Comparison of ENCODE assay signal across 8 cellular contexts in the genomic region with DNA sequence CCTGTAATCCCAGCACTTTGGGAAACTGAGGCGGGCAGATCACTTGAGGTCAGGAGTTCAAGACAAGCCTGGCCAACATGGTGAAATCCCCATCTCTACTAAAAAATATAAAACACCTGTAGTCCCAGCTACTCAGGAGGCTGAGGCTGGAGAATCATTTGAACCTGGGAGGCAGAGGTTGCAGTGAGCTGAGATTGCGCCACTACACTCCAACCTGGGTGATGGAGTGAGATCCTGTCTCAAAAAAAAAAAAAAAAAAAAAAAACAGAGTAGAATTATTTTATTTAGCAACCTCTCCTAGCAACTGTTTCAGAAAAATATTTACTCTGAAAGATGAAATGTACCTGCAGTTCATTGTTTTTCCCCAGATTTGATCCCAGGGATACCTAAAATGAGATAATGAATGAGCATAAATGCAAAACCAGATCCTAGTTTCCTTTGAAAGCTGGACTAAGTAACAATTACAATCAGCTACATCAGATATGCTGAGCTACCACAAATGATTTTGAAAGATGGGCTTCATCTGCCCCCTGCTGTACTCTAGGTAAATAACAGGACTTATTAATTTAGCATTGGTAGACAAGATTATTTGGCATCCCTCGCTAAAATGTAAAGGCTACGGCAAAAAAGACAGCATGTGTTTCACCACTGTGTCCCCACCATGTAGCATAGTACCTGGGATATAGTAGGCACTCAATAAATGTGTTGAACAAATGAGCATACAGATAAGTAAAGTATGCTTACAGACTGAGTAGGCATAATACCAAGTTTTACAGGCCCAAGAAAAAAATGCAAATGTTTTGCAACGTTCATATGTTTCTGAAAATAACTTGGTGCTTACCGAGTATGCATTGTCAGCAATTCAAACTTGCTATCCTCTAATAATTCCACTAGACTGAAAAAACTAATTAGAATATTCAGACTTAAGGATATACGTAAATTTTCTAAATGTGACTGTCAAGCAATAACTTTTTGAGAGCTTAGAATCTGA.
DNase-seq lines count a peak whose midpoint lies in the region; ATAC-seq, FAIRE-seq and TF ChIP-seq lines count a peak whose summit lies in the region.

No MANE protein-coding gene starts in this region.

- no TSS peak for BruUV-seq in HepG2 (replicated peaks; lab: Mats Ljungman, UMichigan)

- H3K79me2 ChIP-seq in HepG2 (ENCODE audit: insufficient read depth, low read length) = no peaks in the 10 kb centered on the region

- H3K36me3 ChIP-seq in HepG2 (replicated peaks in 1 of 2; ENCODE audit: control insufficient read depth in 1 of 2, insufficient read depth in 2 of 2, low read length in 2 of 2) (no peaks in the 10 kb centered on the region), upper lobe of right lung (no peaks in the 10 kb centered on the region)

- H3K9me3 ChIP-seq in HepG2 (ENCODE audit: low read length) (no peaks in the 10 kb centered on the region), upper lobe of right lung (no peaks in the 10 kb centered on the region)

- H3K27me3 ChIP-seq in HepG2 (ENCODE audit: control insufficient read depth in 1 of 2, insufficient read depth in 2 of 2, low read length in 2 of 2) = peaks cover 0 to 4% of the 10 kb centered on the region in 2 experiments; a peak in 3 of 5 replicates
- no peaks in the 10 kb centered on the region for H3K27me3 ChIP-seq in upper lobe of right lung

- peak; percentile 12 for FAIRE-seq in HepG2 (lab: Jason Lieb, UNC)

- intact Hi-C loops in HepG2 (cut with micrococcal nuclease; ENCODE audit: unreplicated experiment) (loop anchor here (1.0 to 5.0 kb wide), 7 partner anchors 159 to 878 kb away; no protein-coding TSS in a partner anchor), upper lobe of right lung (cut with DNase I) (loop anchor here (10.0 kb wide), 1 partner anchor 290 kb away; no protein-coding TSS in a partner anchor)

- H3K9ac ChIP-seq in HepG2 (ENCODE audit: insufficient read depth, low read depth, low read length) = no peak overlapping the region

- POLR2A ChIA-PET in HepG2 (lab: Yijun Ruan, JAX) = no interaction called here

- no peak for TF ChIP-seq POLR2A in HepG2 (IDR thresholded peaks at IDR 0.05; ENCODE audit: insufficient read depth in 1 of 2, low read depth in 2 of 2, low read length in 2 of 2)

- in situ Hi-C loops in HepG2 (cut with HindIII; ENCODE audit: extremely low pct_ligation_motif_present, low pct_unique_long_range_greater_than_20kb) = loop anchor here (5.0 kb wide), 1 partner anchor 377 kb away; no protein-coding TSS in a partner anchor

- TF ChIP-seq EP300 in HepG2 (IDR thresholded peaks at IDR 0.05; ENCODE audit: low read depth in 2 of 2, low read length in 2 of 2) (no peak), HepG2 (CRISPR knock-in tag; IDR thresholded peaks at IDR 0.05; ENCODE audit: borderline replicate concordance) (no peak)

- H3K27ac ChIP-seq in HepG2 (ENCODE audit: extremely low read length, insufficient read depth, low read length) (no peak overlapping the region), upper lobe of right lung (no peak overlapping the region)

- H3K4me1 ChIP-seq in HepG2 (ENCODE audit: insufficient read depth, low read length) = peaks cover 21% of the 10 kb centered on the region
- no peaks in the 10 kb centered on the region for H3K4me1 ChIP-seq in upper lobe of right lung

- WGBS in HepG2 (ENCODE audit: low lambda C conversion rate) = 24% methylated on average over 7 of the region's 7 CpGs

- TF ChIP-seq CTCF in HepG2 (CRISPR knock-in tag; IDR thresholded peaks at IDR 0.05) (peak; percentile 81), upper lobe of right lung (IDR thresholded peaks at IDR 0.05) (peak; percentile 64)

- peak; percentile 31 for DNase-seq in stimulated activated CD4-positive, alpha-beta T cell treated with anti-CD3 and anti-CD28 coated beads, Interleukin-15, amount 100 ng/mL, for 24 hours
- DNase-seq in stimulated activated CD4-positive, alpha-beta T cell treated with anti-CD3 and anti-CD28 coated beads, Interleukin-12 subunit alpha, Interleukin-12 subunit beta, amount 100 ng/mL, for 4 hours = no peak
- peak; percentile 78 for DNase-seq in M059J (ENCODE audit: low read depth)
- peak; percentile 68 for DNase-seq in RKO (ENCODE audit: low spot score)
- DNase-seq in cerebellum (ENCODE audit: low spot score) = peak; percentile 33
- peak; percentile 76 for DNase-seq in HepG2 (ENCODE audit: low spot score)
- no peak for DNase-seq in upper lobe of right lung

- H4K20me1 ChIP-seq in HepG2 (ENCODE audit: insufficient read depth, low read length) = no peaks in the 10 kb centered on the region

- H3K4me3 ChIP-seq in HepG2 (replicated peaks in 1 of 3; ENCODE audit: insufficient read depth in 1 of 3, low read depth in 2 of 3, low read length in 3 of 3) (no peak overlapping the region), upper lobe of right lung (no peak overlapping the region)

- CTCF ChIA-PET in HepG2 (lab: Yijun Ruan, JAX; ENCODE audit: low intra/inter-chr PET ratio, low total read pairs) = interaction anchor here (0.9 to 2.0 kb wide), 5 partner anchors 160 to 878 kb away, joined by 3 to 19 read pairs (median 5); no protein-coding TSS in a partner anchor

- ATAC-seq in HepG2 (peak; percentile 82), upper lobe of right lung (peak; percentile 95), GM19397 (IDR thresholded peaks at IDR 0.05; ENCODE audit: unreplicated experiment) (no peak)

- no peak overlapping the region for H3K4me2 ChIP-seq in HepG2 (ENCODE audit: low read depth, low read length)

- no peak overlapping the region for H2AFZ ChIP-seq in HepG2 (ENCODE audit: low read length)

- peak; percentile 74 for TF ChIP-seq RAD21 in HepG2 (CRISPR knock-in tag; IDR thresholded peaks at IDR 0.05)

TF ChIP-seq in HepG2, 621 proteins besides CTCF, POLR2A, EP300 and RAD21 (continues in another document):
- TF ChIP-seq NFE2L2 (IDR thresholded peaks at IDR 0.05; ENCODE audit: low read length) (0 out of 2 replicates have a peak, but pooled peaks have one; percentile 11), SRSF1 (optimal IDR thresholded peaks at IDR 0.05; ENCODE audit: low read depth, low read length) (no peak), ZNF180 (CRISPR knock-in tag; IDR thresholded peaks at IDR 0.05; ENCODE audit: borderline replicate concordance, low read depth) (no peak), SP2 (CRISPR knock-in tag; IDR thresholded peaks at IDR 0.05) (no peak), NFE2 (CRISPR knock-in tag; IDR thresholded peaks at IDR 0.05) (no peak), XRCC5 (optimal IDR thresholded peaks at IDR 0.05; ENCODE audit: low read length) (no peak), ZEB1 (IDR thresholded peaks at IDR 0.05; ENCODE audit: insufficient replicate concordance, low read depth) (no peak), MAFK (conservative IDR thresholded peaks at IDR 0.05 in 1 of 2, IDR thresholded peaks at IDR 0.05 in 1 of 2; ENCODE audit: low read length in 2 of 2) (peak; percentile 85 to 92), THYN1 (CRISPR knock-in tag; IDR thresholded peaks at IDR 0.05; ENCODE audit: borderline replicate concordance, low read depth) (no peak)
- TF ChIP-seq, protein P1, sequence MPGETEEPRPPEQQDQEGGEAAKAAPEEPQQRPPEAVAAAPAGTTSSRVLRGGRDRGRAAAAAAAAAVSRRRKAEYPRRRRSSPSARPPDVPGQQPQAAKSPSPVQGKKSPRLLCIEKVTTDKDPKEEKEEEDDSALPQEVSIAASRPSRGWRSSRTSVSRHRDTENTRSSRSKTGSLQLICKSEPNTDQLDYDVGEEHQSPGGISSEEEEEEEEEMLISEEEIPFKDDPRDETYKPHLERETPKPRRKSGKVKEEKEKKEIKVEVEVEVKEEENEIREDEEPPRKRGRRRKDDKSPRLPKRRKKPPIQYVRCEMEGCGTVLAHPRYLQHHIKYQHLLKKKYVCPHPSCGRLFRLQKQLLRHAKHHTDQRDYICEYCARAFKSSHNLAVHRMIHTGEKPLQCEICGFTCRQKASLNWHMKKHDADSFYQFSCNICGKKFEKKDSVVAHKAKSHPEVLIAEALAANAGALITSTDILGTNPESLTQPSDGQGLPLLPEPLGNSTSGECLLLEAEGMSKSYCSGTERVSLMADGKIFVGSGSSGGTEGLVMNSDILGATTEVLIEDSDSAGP (CRISPR knock-in tag; IDR thresholded peaks at IDR 0.05; ENCODE audit: borderline replicate concordance) = no peak
- TF ChIP-seq, protein P2, sequence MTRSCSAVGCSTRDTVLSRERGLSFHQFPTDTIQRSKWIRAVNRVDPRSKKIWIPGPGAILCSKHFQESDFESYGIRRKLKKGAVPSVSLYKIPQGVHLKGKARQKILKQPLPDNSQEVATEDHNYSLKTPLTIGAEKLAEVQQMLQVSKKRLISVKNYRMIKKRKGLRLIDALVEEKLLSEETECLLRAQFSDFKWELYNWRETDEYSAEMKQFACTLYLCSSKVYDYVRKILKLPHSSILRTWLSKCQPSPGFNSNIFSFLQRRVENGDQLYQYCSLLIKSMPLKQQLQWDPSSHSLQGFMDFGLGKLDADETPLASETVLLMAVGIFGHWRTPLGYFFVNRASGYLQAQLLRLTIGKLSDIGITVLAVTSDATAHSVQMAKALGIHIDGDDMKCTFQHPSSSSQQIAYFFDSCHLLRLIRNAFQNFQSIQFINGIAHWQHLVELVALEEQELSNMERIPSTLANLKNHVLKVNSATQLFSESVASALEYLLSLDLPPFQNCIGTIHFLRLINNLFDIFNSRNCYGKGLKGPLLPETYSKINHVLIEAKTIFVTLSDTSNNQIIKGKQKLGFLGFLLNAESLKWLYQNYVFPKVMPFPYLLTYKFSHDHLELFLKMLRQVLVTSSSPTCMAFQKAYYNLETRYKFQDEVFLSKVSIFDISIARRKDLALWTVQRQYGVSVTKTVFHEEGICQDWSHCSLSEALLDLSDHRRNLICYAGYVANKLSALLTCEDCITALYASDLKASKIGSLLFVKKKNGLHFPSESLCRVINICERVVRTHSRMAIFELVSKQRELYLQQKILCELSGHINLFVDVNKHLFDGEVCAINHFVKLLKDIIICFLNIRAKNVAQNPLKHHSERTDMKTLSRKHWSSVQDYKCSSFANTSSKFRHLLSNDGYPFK (CRISPR knock-in tag; IDR thresholded peaks at IDR 0.05; ENCODE audit: borderline replicate concordance) = no peak

Comparison
In these comparisons a context has a peak if more than half of its experiments do, and no peak if none do; other contexts are left out.
1. DNase-seq: peak in stimulated activated CD4-positive, alpha-beta T cell treated with anti-CD3 and anti-CD28 coated beads, Interleukin-15, amount 100 ng/mL, for 24 hours (single experiment), M059J (single experiment), RKO (single experiment), cerebellum (single experiment) and HepG2 (single experiment); none in stimulated activated CD4-positive, alpha-beta T cell treated with anti-CD3 and anti-CD28 coated beads, Interleukin-12 subunit alpha, Interleukin-12 subunit beta, amount 100 ng/mL, for 4 hours (single experiment) and upper lobe of right lung (single experiment).